8 cellular contexts compared by ENCODE assay signal in the genomic region with DNA sequence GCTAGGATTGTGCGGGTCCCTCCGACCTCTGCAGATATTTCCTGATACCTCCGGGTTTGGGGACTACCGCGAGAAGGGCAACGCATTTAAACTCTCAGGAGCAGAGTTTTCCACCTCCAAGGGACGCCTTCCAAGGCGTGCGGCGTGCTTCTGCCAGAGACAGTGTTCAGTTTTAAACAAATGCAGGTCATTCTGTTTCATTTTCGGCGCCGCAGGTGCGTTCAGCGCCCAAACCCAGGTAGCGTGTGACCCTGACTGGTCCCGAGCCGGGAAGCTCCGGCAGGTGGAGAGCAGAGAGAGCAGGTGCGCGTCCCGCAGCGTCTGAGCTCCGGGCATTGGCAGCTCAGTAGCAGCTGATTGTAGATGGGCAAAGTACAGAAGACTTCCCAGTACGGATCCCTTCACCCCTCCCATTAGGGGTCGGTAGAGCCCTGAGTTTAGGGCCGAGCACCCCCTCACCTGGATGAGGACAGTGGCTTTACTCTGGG. TPM values are rescaled to one million over a fixed set of nuclear protein-coding genes. Genes with fewer than 3 reads are reported as not detected.
DNase-seq lines count a peak whose midpoint lies in the region; ATAC-seq and TF ChIP-seq lines count a peak whose summit lies in the region.
"Had no signal": no experiment of that assay in that cellular context is flagged by ENCODE, and none has a peak within 500 bp of the region (broad histone marks: within the 10 kb centered on the region; RNA-seq: fewer than 3 reads in every experiment).

No MANE protein-coding gene starts in this region.

- peaks cover 38% of the 10 kb centered on the region for H3K4me1 Mint-ChIP-seq in activated CD4-positive, alpha-beta memory T cell treated with anti-CD3 and anti-CD28 coated beads, Interleukin-2, amount 10 ng/mL, durations not matched to agents 7 days and 5 days

- peaks cover 89% of the 10 kb centered on the region for H3K27me3 Mint-ChIP-seq in activated CD4-positive, alpha-beta memory T cell treated with anti-CD3 and anti-CD28 coated beads, Interleukin-2, amount 10 ng/mL, durations not matched to agents 7 days and 5 days

- H3K79me2 ChIP-seq in smooth muscle cell (ENCODE audit: low read depth) = no peaks in the 10 kb centered on the region

- no peaks in the 10 kb centered on the region for H3K36me3 Mint-ChIP-seq in activated CD4-positive, alpha-beta memory T cell treated with anti-CD3 and anti-CD28 coated beads, Interleukin-2, amount 10 ng/mL, durations not matched to agents 7 days and 5 days (ENCODE audit: low read depth)

- no peak overlapping the region for H3K9ac ChIP-seq in HUES64 (ENCODE audit: low read depth, low read length)
- H3K9ac ChIP-seq in iPS-18a (ENCODE audit: low read length) = no peak overlapping the region
- no peak overlapping the region for H3K9ac ChIP-seq in smooth muscle cell (ENCODE audit: low read depth)

- TF ChIP-seq CTCF in smooth muscle cell (IDR thresholded peaks at IDR 0.05; ENCODE audit: borderline replicate concordance, insufficient read depth, poor library complexity, severe bottlenecking) = no peak

- H3K4me3 ChIP-seq in HUES64 (ENCODE audit: low read length) (peak overlapping the region; percentile 69), iPS-18a (ENCODE audit: low read length) (peak overlapping the region; percentile 63), smooth muscle cell (peak overlapping the region; percentile 40), SJCRH30 (no peak overlapping the region)
- H3K4me3 ChIP-seq: SJSA1 had no signal

- H3K9me3 ChIP-seq in HUES64 (ENCODE audit: insufficient read depth, low read depth, low read length) (no peaks in the 10 kb centered on the region), iPS-18a (ENCODE audit: control insufficient read depth, low read depth, low read length) (no peaks in the 10 kb centered on the region), smooth muscle cell (replicated peaks; ENCODE audit: low read depth) (no peaks in the 10 kb centered on the region), SJCRH30 (replicated peaks) (no peaks in the 10 kb centered on the region)
- H3K9me3 ChIP-seq: SJSA1 had no signal

- no peaks in the 10 kb centered on the region for H3K9me3 Mint-ChIP-seq in activated CD4-positive, alpha-beta memory T cell treated with anti-CD3 and anti-CD28 coated beads, Interleukin-2, amount 10 ng/mL, durations not matched to agents 7 days and 5 days

- WGBS in HUES64 = 1% methylated on average over 27 of the region's 27 CpGs
- WGBS in smooth muscle cell (ENCODE audit: low lambda C conversion rate) = 7% methylated on average over 27 of the region's 27 CpGs

- no peak for ATAC-seq in HG02623 (IDR thresholded peaks at IDR 0.05; ENCODE audit: unreplicated experiment)

- H3K27ac Mint-ChIP-seq in activated CD4-positive, alpha-beta memory T cell treated with anti-CD3 and anti-CD28 coated beads, Interleukin-2, amount 10 ng/mL, durations not matched to agents 7 days and 5 days = no peak overlapping the region

- H4K20me1 ChIP-seq in smooth muscle cell (ENCODE audit: low read depth) = no peaks in the 10 kb centered on the region

- H3K27me3 ChIP-seq in HUES64 (ENCODE audit: insufficient read depth, low read length) = peaks cover 99% of the 10 kb centered on the region
- H3K27me3 ChIP-seq in iPS-18a (ENCODE audit: control insufficient read depth, insufficient read depth, low read length) = peaks cover 99% of the 10 kb centered on the region
- H3K27me3 ChIP-seq in smooth muscle cell (ENCODE audit: low read depth) = peaks cover 99% of the 10 kb centered on the region
- no peaks in the 10 kb centered on the region for H3K27me3 ChIP-seq in SJCRH30

- no peak for DNase-seq in activated CD4-positive, alpha-beta memory T cell treated with anti-CD3 and anti-CD28 coated beads, Interleukin-2, amount 10 ng/mL, durations not matched to agents 7 days and 5 days
- DNase-seq in smooth muscle cell (lab: John Stamatoyannopoulos, UW; ENCODE audit: unreplicated experiment) (no peak), SJCRH30 (no peak), foreskin melanocyte (no peak)

- H3K36me3 ChIP-seq in HUES64 (ENCODE audit: insufficient read depth, low read length) (peaks cover 9% of the 10 kb centered on the region; the same call in 1 of the 2 replicates), iPS-18a (ENCODE audit: control insufficient read depth, low read depth, low read length) (no peaks in the 10 kb centered on the region), smooth muscle cell (ENCODE audit: low read depth) (no peaks in the 10 kb centered on the region), SJCRH30 (no peaks in the 10 kb centered on the region)
- H3K36me3 ChIP-seq: SJSA1 had no signal

- no peak overlapping the region for H2AFZ ChIP-seq in smooth muscle cell (ENCODE audit: low read depth)

- no peaks in the 10 kb centered on the region for H3F3A ChIP-seq in smooth muscle cell (ENCODE audit: low read depth)

- CTCF ChIA-PET in activated CD4-positive, alpha-beta memory T cell treated with anti-CD3 and anti-CD28 coated beads, Interleukin-2, amount 10 ng/mL, durations not matched to agents 7 days and 5 days (lab: Charles Lee) = interaction anchor here (1.4 kb wide), 1 partner anchor 8 kb away, joined by 3 read pairs; no protein-coding TSS in a partner anchor

- H3K4me1 ChIP-seq in HUES64 (ENCODE audit: insufficient read depth, low read length) = peaks cover 26% of the 10 kb centered on the region
- H3K4me1 ChIP-seq in iPS-18a (ENCODE audit: control insufficient read depth, low read depth, low read length) = peaks cover 17% of the 10 kb centered on the region
- peaks cover 34% of the 10 kb centered on the region for H3K4me1 ChIP-seq in smooth muscle cell (ENCODE audit: low read depth)
- no peaks in the 10 kb centered on the region for H3K4me1 ChIP-seq in SJCRH30

- peak overlapping the region; percentile 75 for H3K4me2 ChIP-seq in smooth muscle cell

- peak overlapping the region; percentile 27 for H3K4me3 Mint-ChIP-seq in activated CD4-positive, alpha-beta memory T cell treated with anti-CD3 and anti-CD28 coated beads, Interleukin-2, amount 10 ng/mL, durations not matched to agents 7 days and 5 days

- POLR2A ChIA-PET in activated CD4-positive, alpha-beta memory T cell treated with anti-CD3 and anti-CD28 coated beads, Interleukin-2, amount 10 ng/mL, durations not matched to agents 7 days and 5 days (lab: Charles Lee) = no interaction called here

- H3K27ac ChIP-seq in HUES64 (ENCODE audit: low read depth, low read length) = no peak overlapping the region
- no peak overlapping the region for H3K27ac ChIP-seq in iPS-18a (ENCODE audit: low read length)
- no peak overlapping the region for H3K27ac ChIP-seq in smooth muscle cell (ENCODE audit: low read depth)
- no peak overlapping the region for H3K27ac ChIP-seq in SJCRH30
- H3K27ac ChIP-seq: SJSA1 had no signal

RNA-seq across cellular contexts. Expression of a gene that starts 1.4 kb away (rescaled TPM):
- polyA plus RNA-seq in HUES64 (2013, experiment 1 of 2) = 30.6 TPM
- polyA plus RNA-seq in HUES64 (2013, experiment 2 of 2) = 25.4 TPM
- total RNA-seq in activated CD4-positive, alpha-beta memory T cell treated with anti-CD3 and anti-CD28 coated beads, Interleukin-2, amount 10 ng/mL, durations not matched to agents 7 days and 5 days = not detected
- not detected in 2 replicates for total RNA-seq in smooth muscle cell
- polyA plus RNA-seq in smooth muscle cell = 0.14 TPM in 1 of 2 replicates, not detected in the other
- not detected in 2 replicates for total RNA-seq in SJCRH30 (2014; rRNA removed; shearing (Covaris generic))

RNA-seq across cellular contexts. Expression of a gene that starts 11.7 kb away (rescaled TPM):
- polyA plus RNA-seq in HUES64 (2013, experiment 1 of 2) = 4.1 TPM
- polyA plus RNA-seq in HUES64 (2013, experiment 2 of 2) = 5.6 TPM
- not detected for total RNA-seq in activated CD4-positive, alpha-beta memory T cell treated with anti-CD3 and anti-CD28 coated beads, Interleukin-2, amount 10 ng/mL, durations not matched to agents 7 days and 5 days
- total RNA-seq in smooth muscle cell = 0.13 TPM in 1 of 2 replicates, not detected in the other
- polyA plus RNA-seq in smooth muscle cell = not detected in 2 replicates
- not detected in 2 replicates for total RNA-seq in SJCRH30 (2014; rRNA removed; shearing (Covaris generic))
- total RNA-seq: SJSA1 had no signal
